In the genomic region with DNA sequence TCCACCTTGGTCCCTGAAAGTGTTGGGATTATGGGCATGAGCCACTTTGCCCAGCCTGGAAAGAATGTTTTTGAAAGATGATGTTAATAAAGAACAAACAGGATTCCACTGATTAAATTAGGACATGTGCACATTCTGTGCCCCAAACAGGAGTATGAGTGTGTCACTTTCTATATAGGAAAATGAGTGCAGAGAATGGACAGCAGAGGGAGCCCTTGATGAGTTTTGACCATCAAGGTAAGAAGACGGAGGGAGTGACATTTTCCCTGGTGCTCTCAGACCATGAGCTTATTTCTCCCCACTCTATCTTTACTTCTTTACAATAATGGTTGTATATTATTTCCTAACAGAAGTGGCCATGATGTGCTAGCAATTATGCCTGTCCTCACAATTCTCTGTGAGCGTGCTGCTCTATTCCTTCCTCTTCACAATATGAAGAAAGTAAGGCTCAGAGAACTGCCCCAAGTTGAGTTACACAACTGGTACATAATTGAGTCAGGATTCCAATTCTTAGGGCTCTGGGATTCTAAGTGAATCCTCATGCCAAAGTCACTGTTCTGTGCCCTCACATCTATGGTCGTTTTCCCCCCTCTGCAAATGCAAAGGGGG, we compare ENCODE assay signal across 8 cellular contexts. TPM values are rescaled to one million over a fixed set of nuclear protein-coding genes. Genes with fewer than 3 reads are reported as not detected.
DNase-seq lines count a peak whose midpoint lies in the region; ATAC-seq and TF ChIP-seq lines count a peak whose summit lies in the region.

No MANE protein-coding gene starts in this region.

- H3K4me1 ChIP-seq in Panc1 (ENCODE audit: control insufficient read depth, insufficient read depth, low read length), result no peaks in the 10 kb centered on the region
- peaks cover 11% of the 10 kb centered on the region for H3K4me1 ChIP-seq in left ventricle myocardium inferior

- intact Hi-C loops in Calu3 (cut with micrococcal nuclease; ENCODE audit: unreplicated experiment) (loop anchor here (1.0 to 5.0 kb wide), 4 partner anchors 147 to 1238 kb away; no protein-coding TSS in a partner anchor), Panc1 (cut with micrococcal nuclease; ENCODE audit: unreplicated experiment) (loop anchor here (1.0 kb wide), 1 partner anchor 147 kb away; no protein-coding TSS in a partner anchor), left ventricle myocardium inferior (cut with micrococcal nuclease) (loop anchor here (10.0 kb wide), 1 partner anchor 996 kb away; no protein-coding TSS in a partner anchor)

- H3K9me3 Mint-ChIP-seq in Calu3 (ENCODE audit: low read depth, unreplicated experiment), result no peaks in the 10 kb centered on the region

- BruUV-seq in Calu3 (replicated peaks; lab: Mats Ljungman, UMichigan), result no TSS peak
- no TSS peak for BruUV-seq in Panc1 (replicated peaks; lab: Mats Ljungman, UMichigan)

- no peak overlapping the region for H3K27ac Mint-ChIP-seq in Calu3 (ENCODE audit: unreplicated experiment)

- H3K4me3 ChIP-seq in Panc1 (ENCODE audit: low read depth in 2 of 2, low read length in 2 of 2) (no peak overlapping the region), left ventricle myocardium inferior (no peak overlapping the region)

- no peaks in the 10 kb centered on the region for H3K9me3 ChIP-seq in Panc1 (ENCODE audit: control insufficient read depth, insufficient read depth, low read depth, low read length)
- peaks cover under 1% of the 10 kb centered on the region for H3K9me3 ChIP-seq in left ventricle myocardium inferior (replicated peaks)

- DNase-seq in Calu3 (peak; percentile 76), LoVo (ENCODE audit: low spot score) (peak; percentile 65), Panc1 (ENCODE audit: low read depth, low spot score) (no peak), amniotic epithelial cell (ENCODE audit: low read depth) (peak; percentile 84), left ventricle myocardium inferior (no peak), renal cortical epithelial cell (ENCODE audit: low read depth) (peak; percentile 80)

- H3K27me3 Mint-ChIP-seq in Calu3 (ENCODE audit: unreplicated experiment), result no peaks in the 10 kb centered on the region

- H3K27me3 ChIP-seq in Panc1 (ENCODE audit: control insufficient read depth, insufficient read depth, low read length) (no peaks in the 10 kb centered on the region), left ventricle myocardium inferior (ENCODE audit: low read depth) (no peaks in the 10 kb centered on the region)

- H3K27ac ChIP-seq in Panc1 (ENCODE audit: low read length) (no peak overlapping the region), left ventricle myocardium inferior (replicated peaks) (no peak overlapping the region)

- CTCF ChIA-PET in Calu3 (lab: Charles Lee), result interaction anchor here (0.6 to 4.0 kb wide), 14 partner anchors 18 to 1447 kb away, joined by 3 to 56 read pairs (median 4); a partner anchor contains a TSS
- CTCF ChIA-PET in Panc1 (lab: Charles Lee), result interaction anchor here (1.0 kb wide), 1 partner anchor 147 kb away, joined by 6 read pairs; no protein-coding TSS in a partner anchor

- POLR2A ChIA-PET in Panc1 (lab: Charles Lee), result no interaction called here

- ATAC-seq in GM19463 (IDR thresholded peaks at IDR 0.05; ENCODE audit: unreplicated experiment) (peak; percentile 60), Panc1 (peak; percentile 87), HG02981 (IDR thresholded peaks at IDR 0.05; ENCODE audit: unreplicated experiment) (no peak)

- no peak overlapping the region for H3K4me3 Mint-ChIP-seq in Calu3 (ENCODE audit: low read depth, unreplicated experiment)

- H3K4me1 Mint-ChIP-seq in Calu3 (ENCODE audit: low read depth, unreplicated experiment), result no peaks in the 10 kb centered on the region

- in situ Hi-C loops in Panc1 (cut with HindIII; ENCODE audit: low pct_unique_long_range_greater_than_20kb, low sequenced_read_pairs), result no loop called here

- H3K36me3 ChIP-seq in Panc1 (ENCODE audit: control insufficient read depth, insufficient read depth, low read length) (no peaks in the 10 kb centered on the region), left ventricle myocardium inferior (no peaks in the 10 kb centered on the region)

- TF ChIP-seq CTCF in Calu3 (IDR thresholded peaks at IDR 0.05; ENCODE audit: unreplicated experiment) (peak; percentile 50), Panc1 (IDR thresholded peaks at IDR 0.05) (peak; percentile 79), left ventricle myocardium inferior (IDR thresholded peaks at IDR 0.05; ENCODE audit: borderline replicate concordance) (peak; percentile 85)

- peaks cover 4% of the 10 kb centered on the region for H3K36me3 Mint-ChIP-seq in Calu3 (ENCODE audit: insufficient read depth, unreplicated experiment)

RNA-seq across cellular contexts. Expression of a gene that starts 20.6 kb away (rescaled TPM):
- total RNA-seq in Calu3 (2022), result 1,797 and 1,889 TPM in 2 replicates
- 1,826 TPM for total RNA-seq in Panc1 (2021; ENCODE audit: unreplicated experiment)
- polyA plus RNA-seq in Panc1 (2012; ENCODE audit: insufficient read length), result 2,589 TPM
- total RNA-seq in left ventricle myocardium inferior, result 1,816 TPM
- 749 and 1,158 TPM in 2 replicates for total RNA-seq in renal cortical epithelial cell

Comparison
In these comparisons a context has a peak if more than half of its experiments do, and no peak if none do; other contexts are left out.
1. DNase-seq: peak in Calu3 (single experiment), LoVo (single experiment), amniotic epithelial cell (single experiment) and renal cortical epithelial cell (single experiment); none in Panc1 (single experiment) and left ventricle myocardium inferior (single experiment).
2. Peak in every context shown above with its lines, with median percentiles within 50 percentile points of each other: CTCF ChIP-seq.